14 cellular contexts compared by ENCODE assay signal in the genomic region with DNA sequence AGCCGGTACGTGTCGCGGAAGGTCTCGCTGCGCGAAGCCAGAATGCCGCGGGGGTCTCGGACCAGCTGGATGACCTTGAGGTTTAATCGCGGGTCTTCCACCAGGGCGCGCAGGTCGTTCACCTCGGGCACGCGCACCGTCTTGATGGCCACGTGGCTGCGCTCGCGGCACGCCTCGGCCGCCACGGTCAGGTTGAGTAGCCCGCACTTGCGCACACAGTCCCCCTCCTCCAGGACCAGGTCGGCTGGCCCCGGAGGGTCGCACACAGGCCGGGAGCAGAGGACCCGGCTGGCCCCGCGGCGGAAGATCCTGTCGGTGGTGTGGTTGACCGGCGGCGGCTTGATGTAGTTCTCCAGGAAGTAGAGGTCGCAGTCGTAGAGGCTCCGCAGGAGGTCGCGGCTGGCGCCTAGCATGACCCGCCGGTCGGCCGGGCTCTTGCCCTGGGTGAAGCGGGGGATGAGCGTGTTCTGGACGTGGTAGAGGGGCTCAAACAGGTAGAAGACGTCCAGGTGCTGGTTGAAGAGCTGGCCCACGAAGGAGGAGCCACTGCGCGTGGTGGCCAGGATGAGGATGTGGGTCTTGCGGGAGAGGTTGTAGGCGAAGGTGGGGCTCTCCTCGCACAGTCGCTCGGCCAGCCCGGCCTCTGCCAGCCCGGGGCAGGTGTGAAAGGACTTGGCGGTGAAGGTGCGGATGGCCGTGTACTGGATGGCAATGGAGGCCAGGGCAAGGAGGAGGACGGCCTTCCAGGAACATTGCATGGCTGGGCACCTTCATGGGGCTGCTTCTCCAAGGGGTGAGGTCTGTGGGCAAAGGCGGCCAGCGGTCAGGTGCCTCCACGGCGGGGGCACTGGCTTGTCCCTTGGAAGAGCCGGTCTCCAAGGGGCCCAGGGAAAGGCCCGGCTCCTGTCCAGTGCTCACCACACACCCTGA. TPM values are rescaled to one million over a fixed set of nuclear protein-coding genes. Genes with fewer than 3 reads are reported as not detected.
"Had no signal": no experiment of that assay in that cellular context is flagged by ENCODE, and none has a peak within 500 bp of the region (broad histone marks: within the 10 kb centered on the region; RNA-seq: fewer than 3 reads in every experiment).

No MANE protein-coding gene starts in this region.

- H3K4me2 ChIP-seq: SK-N-SH had no signal

- H3K4me1 ChIP-seq: uterus had no signal

- H3K4me3 ChIP-seq: psoas muscle, uterus had no signal

- ATAC-seq: activated naive CD8-positive, alpha-beta T cell treated with anti-CD3 and anti-CD28 coated beads, Interleukin-2, amount 50 U/mL, for 24 hours; esophagus mucosa; left ventricle myocardium superior; psoas muscle; sciatic nerve had no signal

- H3K36me3 ChIP-seq: uterus had no signal

- H3K27me3 ChIP-seq: uterus had no signal

- H3K27ac Mint-ChIP-seq: activated naive CD8-positive, alpha-beta T cell treated with anti-CD3 and anti-CD28 coated beads, Interleukin-2, amount 50 U/mL, for 24 hours; natural killer cell treated with Interleukin-12 subunit alpha and Interleukin-12 subunit beta and Interleukin-15 and Interleukin-18, amount 100 ng/mL, for 72 hours had no signal

- DNase-seq: activated CD4-positive, alpha-beta T cell treated with anti-CD3 and anti-CD28 coated beads, Interleukin-2, amount 50 U/mL, for 4 hours; activated CD4-positive, CD25-positive, alpha-beta regulatory T cell treated with anti-CD3 and anti-CD28 coated beads, Interleukin-2, amount 50 U/mL, for 72 hours; activated naive CD4-positive, alpha-beta T cell; activated naive CD8-positive, alpha-beta T cell treated with anti-CD3 and anti-CD28 coated beads, Interleukin-2, amount 50 U/mL, for 24 hours; hippocampal formation; left ventricle myocardium superior; mesenchymal stem cell; psoas muscle; SK-N-SH; stimulated activated CD4-positive, alpha-beta T cell treated with anti-CD3 and anti-CD28 coated beads, Interleukin-12 subunit alpha, Interleukin-12 subunit beta, amount 100 ng/mL, for 4 hours; uterus had no signal

- H3K36me3 Mint-ChIP-seq: natural killer cell treated with Interleukin-12 subunit alpha and Interleukin-12 subunit beta and Interleukin-15 and Interleukin-18, amount 100 ng/mL, for 72 hours had no signal

- H3K9me3 ChIP-seq: psoas muscle, SK-N-SH, uterus had no signal

- H3K27ac ChIP-seq: psoas muscle, uterus had no signal

- H3K9ac ChIP-seq: SK-N-SH had no signal

- H3K4me3 Mint-ChIP-seq: activated naive CD8-positive, alpha-beta T cell treated with anti-CD3 and anti-CD28 coated beads, Interleukin-2, amount 50 U/mL, for 24 hours; natural killer cell treated with Interleukin-12 subunit alpha and Interleukin-12 subunit beta and Interleukin-15 and Interleukin-18, amount 100 ng/mL, for 72 hours had no signal

- H3K9me3 Mint-ChIP-seq: activated naive CD8-positive, alpha-beta T cell treated with anti-CD3 and anti-CD28 coated beads, Interleukin-2, amount 50 U/mL, for 24 hours; natural killer cell treated with Interleukin-12 subunit alpha and Interleukin-12 subunit beta and Interleukin-15 and Interleukin-18, amount 100 ng/mL, for 72 hours had no signal

RNA-seq across cellular contexts. Expression of gene CHST1, which starts 15.0 kb away (rescaled TPM):
- total RNA-seq: natural killer cell treated with Interleukin-12 subunit alpha and Interleukin-12 subunit beta and Interleukin-15 and Interleukin-18, amount 100 ng/mL, for 72 hours had no signal
